Comparison of ENCODE assay signal across 1 cellular context in genomic region chr1:150549496-150550221, GRCh38.
TF ChIP-seq lines count a peak whose summit lies in the region.

No MANE protein-coding gene starts in this region.

TF ChIP-seq in HepG2, 621 proteins besides CTCF, POLR2A, EP300 and RAD21 (continued from another document):
- peak; percentile 19 for TF ChIP-seq AGO1 (IDR thresholded peaks at IDR 0.05; ENCODE audit: low read depth, low read length, poor library complexity, severe bottlenecking)
- TF ChIP-seq ZNF891 (CRISPR knock-in tag; IDR thresholded peaks at IDR 0.05): peak; percentile 16; the same call in 1 of the 2 replicates
- peak; percentile 3; the same call in 1 of the 2 replicates for TF ChIP-seq ZNF605 (CRISPR knock-in tag; IDR thresholded peaks at IDR 0.05)
- TF ChIP-seq HNF4A (CRISPR knock-in tag; IDR thresholded peaks at IDR 0.05): peak; percentile 35
- no peak for TF ChIP-seq ATF7 (IDR thresholded peaks at IDR 0.05)
- 0 out of 2 replicates have a peak, but pooled peaks have one; percentile 20 for TF ChIP-seq ATF7 (CRISPR knock-in tag; IDR thresholded peaks at IDR 0.05)
